18 cellular contexts compared by ENCODE assay signal in the genomic region with DNA sequence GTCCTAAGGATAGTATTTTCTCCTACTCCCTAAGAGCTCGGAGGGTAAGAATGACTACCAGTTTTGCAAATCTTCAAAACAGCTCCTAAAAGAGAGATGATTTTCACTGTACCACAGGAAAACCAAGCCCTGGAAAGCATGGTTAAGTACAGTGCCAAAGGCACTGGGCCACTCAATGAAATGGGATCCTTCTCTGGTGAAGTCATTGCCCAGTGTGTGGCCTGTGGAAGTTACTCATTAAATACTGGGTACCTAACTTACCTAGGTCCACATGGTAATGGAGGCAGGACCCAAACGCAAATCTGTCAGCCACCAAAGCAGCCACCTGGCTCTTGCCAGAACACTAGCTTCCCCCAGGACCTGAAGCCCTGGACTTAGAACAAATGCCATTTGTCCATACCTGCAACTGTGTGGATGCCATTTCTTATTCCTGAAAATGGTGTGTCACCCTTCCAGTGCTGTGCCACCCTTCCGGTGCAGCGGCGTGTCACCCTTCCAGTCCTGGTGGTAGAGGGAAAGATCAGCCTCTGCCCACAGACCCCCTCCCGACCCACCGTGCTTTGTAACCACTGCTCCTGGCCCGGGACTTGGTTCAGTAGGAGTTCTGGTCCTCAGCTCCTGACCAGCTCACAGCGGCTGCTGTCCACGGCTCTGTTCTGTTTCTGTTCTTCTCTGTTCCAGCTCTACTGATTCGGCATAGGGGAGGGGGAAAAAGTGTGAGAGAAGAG.
DNase-seq lines count a peak whose midpoint lies in the region; ATAC-seq, FAIRE-seq and TF ChIP-seq lines count a peak whose summit lies in the region.
"Had no signal": no experiment of that assay in that cellular context is flagged by ENCODE, and none has a peak within 500 bp of the region (broad histone marks: within the 10 kb centered on the region; RNA-seq: fewer than 3 reads in every experiment).

No MANE protein-coding gene starts in this region.

- intact Hi-C loops in aorta (cut with DNase I) = no loop called here

- H3K4me2 ChIP-seq in H1 (ENCODE audit: insufficient read depth in 1 of 2, low read depth in 2 of 2, low read length in 2 of 2) = no peak overlapping the region

- H3K27ac ChIP-seq in H1 (ENCODE audit: low read depth, low read length) = no peak overlapping the region
- no peak overlapping the region for H3K27ac ChIP-seq in aorta (ENCODE audit: low read depth in 1 of 2, low read length in 2 of 2)
- H3K27ac ChIP-seq: C4-2B had no signal

- ATAC-seq in HG03460 (IDR thresholded peaks at IDR 0.05; ENCODE audit: unreplicated experiment) = no peak
- no peak for ATAC-seq in aorta (ENCODE audit: low FRiP score)
- ATAC-seq: K562 had no signal

- no peaks in the 10 kb centered on the region for H3K23me2 ChIP-seq in H1 (ENCODE audit: low read depth, low read length)

- no peaks in the 10 kb centered on the region; the same call in 1 of the 2 replicates for H3K79me1 ChIP-seq in H1 (ENCODE audit: low read depth, low read length)

- H4K5ac ChIP-seq in H1 (ENCODE audit: insufficient read length, low read depth, low read length) = no peak overlapping the region

- no peak overlapping the region for H2AFZ ChIP-seq in H1 (ENCODE audit: low read length)

- no peaks in the 10 kb centered on the region for H3K9me3 ChIP-seq in H1 (ENCODE audit: insufficient read depth in 2 of 2, low read depth in 1 of 2, low read length in 1 of 2)
- no peaks in the 10 kb centered on the region for H3K9me3 ChIP-seq in aorta (ENCODE audit: control insufficient read depth, low read length)
- H3K9me3 ChIP-seq: BE2C had no signal

- CTCF ChIA-PET in H1 (lab: Charles Lee; ENCODE audit: partially characterized antibody) = interaction anchor here (0.7 to 1.8 kb wide), 3 partner anchors 24 to 301 kb away, joined by 3 to 4 read pairs (median 3); no protein-coding TSS in a partner anchor

- no peak overlapping the region for H3K18ac ChIP-seq in H1 (ENCODE audit: extremely low read depth, low read length)

- no peak for TF ChIP-seq POLR2A in H1 (IDR thresholded peaks at IDR 0.05; ENCODE audit: control extremely low read depth in 1 of 2, low read depth in 2 of 2, low read length in 2 of 2)

- H3K4me1 ChIP-seq in H1 (replicated peaks in 1 of 4; ENCODE audit: control insufficient read depth in 3 of 4, insufficient read depth in 4 of 4, low read length in 3 of 4) (no peaks in the 10 kb centered on the region), aorta (ENCODE audit: control insufficient read depth in 1 of 2, insufficient read depth in 2 of 2, low read length in 2 of 2) (no peaks in the 10 kb centered on the region)
- H3K4me1 ChIP-seq: BE2C had no signal

- no peak for TF ChIP-seq CTCF in H1 (IDR thresholded peaks at IDR 0.05; ENCODE audit: control extremely low read depth in 1 of 3, insufficient read depth in 1 of 3, low read depth in 1 of 3, low read length in 3 of 3)

- 86% methylated on average over 11 of the region's 11 CpGs; no CpG with 5 or more reads in 1 of the 2 experiments for WGBS in H1 (ENCODE audit: extremely low coverage in 1 of 2, insufficient coverage in 1 of 2, insufficient read length in 1 of 2, insufficient replicate concordance in 2 of 2, low coverage in 1 of 2, low lambda C conversion rate in 2 of 2, missing lambda C conversion rate in 1 of 2), 2 experiments
- 92 to 95% methylated on average over 11 of the region's 11 CpGs for WGBS in aorta, 2 donors

- no peak overlapping the region for H3K4ac ChIP-seq in H1 (replicated peaks; ENCODE audit: insufficient read length, low read depth, low read length)

- H3K14ac ChIP-seq in H1 (ENCODE audit: insufficient read length) = no peak overlapping the region

- H3K9ac ChIP-seq in H1 (replicated peaks in 1 of 4; ENCODE audit: extremely low read depth in 1 of 4, low read depth in 3 of 4, low read length in 3 of 4) = no peak overlapping the region

- H2BK15ac ChIP-seq in H1 (ENCODE audit: low read length) = no peak overlapping the region

- H3K56ac ChIP-seq in H1 (replicated peaks; ENCODE audit: insufficient read length, low read depth, low read length) = no peak overlapping the region

- H3K4me3 ChIP-seq in H1 (ENCODE audit: extremely low read depth in 1 of 4, insufficient read depth in 2 of 4, low read depth in 3 of 4, low read length in 4 of 4) (no peak overlapping the region), aorta (ENCODE audit: low read length in 2 of 2) (no peak overlapping the region)
- H3K4me3 ChIP-seq: K562 had no signal

- H2BK12ac ChIP-seq in H1 (ENCODE audit: low read depth, low read length) = 0 out of 2 replicates have a peak overlapping the region, but pooled peaks have one; percentile 14

- H4K8ac ChIP-seq in H1 (ENCODE audit: extremely low read depth, insufficient read depth, low read length) = no peak overlapping the region

- H3K27me3 ChIP-seq in H1 (replicated peaks in 1 of 4; ENCODE audit: control insufficient read depth in 3 of 4, extremely low read depth in 1 of 4, insufficient read depth in 3 of 4, low read length in 3 of 4) (no peaks in the 10 kb centered on the region), aorta (ENCODE audit: control insufficient read depth in 1 of 2, insufficient read depth in 2 of 2, low read length in 1 of 2) (no peaks in the 10 kb centered on the region)
- H3K27me3 ChIP-seq: BE2C had no signal

- no peaks in the 10 kb centered on the region for H3K79me2 ChIP-seq in H1 (ENCODE audit: control insufficient read depth in 1 of 2, insufficient read depth in 2 of 2, low read length in 2 of 2)

- H3K36me3 ChIP-seq in H1 (ENCODE audit: control insufficient read depth in 2 of 4, insufficient read depth in 4 of 4, low read length in 3 of 4) (no peaks in the 10 kb centered on the region), aorta (ENCODE audit: control insufficient read depth in 1 of 2, insufficient read depth in 2 of 2, low read length in 1 of 2) (peaks cover 0 to 9% of the 10 kb centered on the region in 2 donors)
- H3K36me3 ChIP-seq: BE2C had no signal

- no peak overlapping the region for H2BK5ac ChIP-seq in H1 (ENCODE audit: low read depth, low read length)

- no peak for TF ChIP-seq EP300 in H1 (IDR thresholded peaks at IDR 0.05; ENCODE audit: borderline replicate concordance in 1 of 2, low read depth in 2 of 2, low read length in 2 of 2)

- H3K23ac ChIP-seq in H1 (ENCODE audit: insufficient read length) = no peak overlapping the region

- H4K20me1 ChIP-seq in H1 (replicated peaks in 1 of 2; ENCODE audit: control insufficient read depth in 1 of 2, insufficient read depth in 2 of 2, low read length in 2 of 2) = no peaks in the 10 kb centered on the region

- DNase-seq in HK-2 (ENCODE audit: unreplicated experiment) = peak; percentile 14
- no peak for DNase-seq in H1 (ENCODE audit: low read depth in 1 of 2, low spot score in 2 of 2)
- peak; percentile 72 for DNase-seq in kidney tubule cell (ENCODE audit: low spot score)
- peak; percentile 41 for DNase-seq in renal cortical epithelial cell (ENCODE audit: low read depth)
- no peak for DNase-seq in HUDEP-2 (lab: John Stamatoyannopoulos, UW; ENCODE audit: unreplicated experiment in 76 of 76)
- DNase-seq in NCI-H146 (lab: John Stamatoyannopoulos, UW) = no peak
- DNase-seq in aorta = no peak
- DNase-seq: BE2C; CD4-positive, alpha-beta memory T cell; DND-41; GF-D8; HCEC 1CT had no signal

- H4K91ac ChIP-seq in H1 (replicated peaks; ENCODE audit: insufficient read length, low read length) = no peak overlapping the region

- H2BK120ac ChIP-seq in H1 (replicated peaks; ENCODE audit: low read depth, low read length) = no peak overlapping the region

- no peak overlapping the region for H2BK20ac ChIP-seq in H1 (ENCODE audit: low read length)

- FAIRE-seq in H1 (lab: Jason Lieb, UNC) = no peak
- FAIRE-seq: A204.1, D721Med, GM19239, K562 had no signal

- H2AK5ac ChIP-seq in H1 (ENCODE audit: low read depth, low read length) = no peak overlapping the region

- POLR2A ChIA-PET in H1 (lab: Charles Lee; ENCODE audit: partially characterized antibody) = no interaction called here

- no peak for TF ChIP-seq RAD21 in H1 (IDR thresholded peaks at IDR 0.05 in 1 of 2, conservative IDR thresholded peaks at IDR 0.05 in 1 of 2; ENCODE audit: low read depth in 2 of 2, low read length in 2 of 2)

TF ChIP-seq in H1, 55 proteins besides CTCF, POLR2A, EP300 and RAD21:
- TF ChIP-seq YY1 (IDR thresholded peaks at IDR 0.05; ENCODE audit: low read depth, low read length) (no peak), JUN (IDR thresholded peaks at IDR 0.05; ENCODE audit: low read depth, low read length) (no peak), CREB1 (IDR thresholded peaks at IDR 0.05) (no peak), RNF2 (IDR thresholded peaks at IDR 0.05; ENCODE audit: borderline replicate concordance, low read depth, low read length, missing control alignments, poor library complexity, severe bottlenecking) (no peak), MAFK (IDR thresholded peaks at IDR 0.05; ENCODE audit: low read depth, low read length) (no peak), TCF12 (IDR thresholded peaks at IDR 0.05; ENCODE audit: low read depth, low read length) (no peak), BRCA1 (IDR thresholded peaks at IDR 0.05; ENCODE audit: low read depth, low read length) (no peak), HDAC6 (IDR thresholded peaks at IDR 0.05; ENCODE audit: low read depth, low read length) (no peak)

Comparison
In these comparisons a context has a peak if more than half of its experiments do, and no peak if none do; other contexts are left out.
1. DNase-seq: peak in HK-2 (single experiment), kidney tubule cell (single experiment) and renal cortical epithelial cell (single experiment); none in H1 (0 of 2), HUDEP-2 (0 of 76), NCI-H146 (single experiment) and aorta (0 of 2).